7 cellular contexts compared by ENCODE assay signal in the genomic region with DNA sequence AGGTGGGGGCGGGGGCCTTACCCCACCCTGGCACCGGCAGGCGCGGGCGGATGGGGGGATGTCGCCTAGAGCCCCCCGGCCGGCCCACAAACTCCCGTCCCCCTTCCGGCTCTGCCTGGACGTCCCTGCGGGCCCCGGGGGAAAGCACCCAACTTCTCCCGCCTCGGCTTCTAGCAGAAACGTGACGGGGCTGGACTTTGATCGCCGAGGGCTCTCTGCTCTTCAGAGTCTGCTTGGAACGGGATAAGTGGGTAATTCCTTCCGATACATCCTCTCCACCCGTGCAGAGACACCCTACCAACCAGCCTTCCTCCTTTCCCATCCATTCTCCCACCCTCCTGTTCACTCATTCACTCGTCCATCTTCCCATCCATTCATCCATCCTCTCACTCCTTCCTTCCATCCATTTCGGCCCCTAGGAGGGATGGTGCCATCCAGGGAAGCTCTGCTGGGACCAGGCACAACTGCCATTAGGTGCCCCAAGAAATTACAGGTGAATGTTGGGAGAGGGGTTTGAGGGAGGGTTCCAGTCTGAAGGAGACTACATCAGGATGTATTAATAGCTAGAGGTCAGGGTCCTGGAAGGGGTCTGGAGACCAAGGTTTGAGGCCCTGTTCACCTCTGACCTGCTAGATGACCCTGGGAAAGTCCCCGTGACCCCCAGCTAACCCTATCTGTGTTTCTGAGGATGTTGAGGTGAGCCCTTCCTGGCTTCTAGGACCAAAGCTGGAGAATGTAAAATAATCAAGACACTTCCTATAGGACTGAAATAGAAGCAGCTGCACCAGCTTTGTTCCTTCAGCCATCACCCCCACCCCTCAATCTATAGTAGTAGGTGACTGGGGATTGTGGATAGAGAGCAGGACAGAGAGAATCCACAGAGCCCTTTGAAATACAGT. TPM values are rescaled to one million over a fixed set of nuclear protein-coding genes. Genes with fewer than 3 reads are reported as not detected.
DNase-seq lines count a peak whose midpoint lies in the region; ATAC-seq, FAIRE-seq and TF ChIP-seq lines count a peak whose summit lies in the region.

No MANE protein-coding gene starts in this region.

- H3K27me3 Mint-ChIP-seq in activated naive CD8-positive, alpha-beta T cell treated with anti-CD3 and anti-CD28 coated beads for 36 hours: peaks cover 43% of the 10 kb centered on the region

- DNase-seq in HL-60 (ENCODE audit: low read depth in 1 of 2, low spot score in 1 of 2) (no peak), left lung (no peak), GM19239 (ENCODE audit: insufficient read length, low spot score) (no peak), MV-4-11 (lab: John Stamatoyannopoulos, UW) (no peak)
- DNase-seq in activated naive CD8-positive, alpha-beta T cell treated with anti-CD3 and anti-CD28 coated beads for 36 hours: no peak

- H3K4me1 Mint-ChIP-seq in activated naive CD8-positive, alpha-beta T cell treated with anti-CD3 and anti-CD28 coated beads for 36 hours: peaks cover 10% of the 10 kb centered on the region

- H3K27ac Mint-ChIP-seq in activated naive CD8-positive, alpha-beta T cell treated with anti-CD3 and anti-CD28 coated beads for 36 hours: no peak overlapping the region

- ATAC-seq in left lung (no peak), GM18498 (IDR thresholded peaks at IDR 0.05; ENCODE audit: unreplicated experiment) (no peak)

- H3K36me3 Mint-ChIP-seq in activated naive CD8-positive, alpha-beta T cell treated with anti-CD3 and anti-CD28 coated beads for 36 hours: no peaks in the 10 kb centered on the region

- no peaks in the 10 kb centered on the region for H3K9me3 Mint-ChIP-seq in activated naive CD8-positive, alpha-beta T cell treated with anti-CD3 and anti-CD28 coated beads for 36 hours

- intact Hi-C loops in left lung (cut with DNase I): no loop called here

- H3K4me1 ChIP-seq in left lung (peaks cover 0 to 13% of the 10 kb centered on the region in 2 donors), stomach smooth muscle (ENCODE audit: control insufficient read depth, insufficient read depth, low read length) (peaks cover 11% of the 10 kb centered on the region)

- H3K4me3 ChIP-seq in HL-60 (replicated peaks; ENCODE audit: insufficient read depth, low read length): peak overlapping the region; percentile 19; the same call in 1 of the 2 replicates
- H3K4me3 ChIP-seq in left lung: peak overlapping the region; percentile 45 to 52
- peak overlapping the region; percentile 44 to 79 for H3K4me3 ChIP-seq in stomach smooth muscle (ENCODE audit: low read length in 2 of 2)

- no peaks in the 10 kb centered on the region for H3K36me3 ChIP-seq in left lung
- H3K36me3 ChIP-seq in stomach smooth muscle (ENCODE audit: control insufficient read depth in 2 of 2, insufficient read depth in 2 of 2, low read length in 2 of 2): no peaks in the 10 kb centered on the region

- H3K27me3 ChIP-seq in HL-60 (ENCODE audit: insufficient read depth, poor library complexity, severe bottlenecking) (peaks cover 27% of the 10 kb centered on the region), left lung (peaks cover 11 to 34% of the 10 kb centered on the region in 2 donors), stomach smooth muscle (ENCODE audit: control insufficient read depth in 1 of 2, insufficient read depth in 2 of 2, low read length in 2 of 2) (peaks cover 9 to 25% of the 10 kb centered on the region in 2 donors)

- TF ChIP-seq CTCF in HL-60 (IDR thresholded peaks at IDR 0.05; ENCODE audit: insufficient read depth, low read length) (no peak), left lung (IDR thresholded peaks at IDR 0.05) (no peak)

- H3K27ac ChIP-seq in HL-60 (replicated peaks) (no peak overlapping the region), left lung (no peak overlapping the region), stomach smooth muscle (ENCODE audit: low read length) (no peak overlapping the region)

- H3K4me3 Mint-ChIP-seq in activated naive CD8-positive, alpha-beta T cell treated with anti-CD3 and anti-CD28 coated beads for 36 hours: peak overlapping the region; percentile 71

- FAIRE-seq in GM19239 (lab: Jason Lieb, UNC): no peak

- H3K9me3 ChIP-seq in left lung (no peaks in the 10 kb centered on the region), stomach smooth muscle (ENCODE audit: control insufficient read depth in 2 of 2, low read length in 2 of 2) (no peaks in the 10 kb centered on the region)

- peak overlapping the region; percentile 50 to 62 for H3K9ac ChIP-seq in stomach smooth muscle (ENCODE audit: low read length in 2 of 2)

RNA-seq across cellular contexts. Expression of gene TTLL9, which starts 0.5 kb away (rescaled TPM):
- total RNA-seq in activated naive CD8-positive, alpha-beta T cell treated with anti-CD3 and anti-CD28 coated beads for 36 hours: not detected
- 1 to 10 TPM in 1 of 2 donors, under 1 TPM in 1; 0.20 to 1.3 TPM for total RNA-seq in left lung

RNA-seq across cellular contexts. Expression of gene DUSP15, which starts 0.6 kb away (rescaled TPM):
- total RNA-seq in activated naive CD8-positive, alpha-beta T cell treated with anti-CD3 and anti-CD28 coated beads for 36 hours: not detected
- total RNA-seq in left lung: 1 to 10 TPM in 1 of 2 donors, under 1 TPM in 1; 0.82 to 1.1 TPM

RNA-seq across cellular contexts. Expression of gene FOXS1, which starts 25.5 kb away (rescaled TPM):
- total RNA-seq in activated naive CD8-positive, alpha-beta T cell treated with anti-CD3 and anti-CD28 coated beads for 36 hours: not detected
- 1 to 10 TPM; 2.5 to 2.9 TPM for total RNA-seq in left lung

RNA-seq across cellular contexts. Expression of gene MYLK2, which starts 51.8 kb away (rescaled TPM):
- under 1 TPM; 0.21 to 0.36 TPM for total RNA-seq in activated naive CD8-positive, alpha-beta T cell treated with anti-CD3 and anti-CD28 coated beads for 36 hours
- total RNA-seq in left lung: not detected
